ENCODE assay signal across 22 cellular contexts in genomic region chr7:47035522-47035921, GRCh38.
DNase-seq lines count a peak whose midpoint lies in the region; ATAC-seq, FAIRE-seq and TF ChIP-seq lines count a peak whose summit lies in the region.
"Had no signal": no experiment of that assay in that cellular context is flagged by ENCODE, and none has a peak within 500 bp of the region (broad histone marks: within the 10 kb centered on the region; RNA-seq: fewer than 3 reads in every experiment).

No MANE protein-coding gene starts in this region.

- no peaks in the 10 kb centered on the region for H3K27me3 Mint-ChIP-seq in nephron (ENCODE audit: low read depth)
- H3K27me3 Mint-ChIP-seq: CD4-positive, alpha-beta memory T cell had no signal

- peak; percentile 47 for FAIRE-seq in bronchial epithelial cell (lab: Jason Lieb, UNC)
- FAIRE-seq: A549, G401.6, H1 had no signal

- no peaks in the 10 kb centered on the region for H3K9me3 ChIP-seq in spleen
- H3K9me3 ChIP-seq: A549, MG63 had no signal

- no peak for ATAC-seq in foreskin keratinocyte
- ATAC-seq: A549, Panc1 had no signal

- no peak for TF ChIP-seq CTCF in bronchial epithelial cell (IDR thresholded peaks at IDR 0.05; ENCODE audit: insufficient read depth, low read length, severe bottlenecking)
- no peak for TF ChIP-seq CTCF in nephron (IDR thresholded peaks at IDR 0.05; ENCODE audit: unreplicated experiment in 3 of 3)
- TF ChIP-seq CTCF in spleen (IDR thresholded peaks at IDR 0.05 in 8 of 11, conservative IDR thresholded peaks at IDR 0.05 in 3 of 11): no peak
- no peak for TF ChIP-seq CTCF in foreskin keratinocyte (conservative IDR thresholded peaks at IDR 0.05)

- H3K4me1 ChIP-seq in spleen (peaks cover 0 to 6% (median 0%) of the 10 kb centered on the region in 6 donors), foreskin keratinocyte (no peaks in the 10 kb centered on the region)
- H3K4me1 ChIP-seq: A549 had no signal

- H3K36me3 ChIP-seq in bronchial epithelial cell (ENCODE audit: control insufficient read depth, insufficient read depth, low read length) (no peaks in the 10 kb centered on the region), spleen (no peaks in the 10 kb centered on the region)
- H3K36me3 ChIP-seq: MG63 had no signal

- TF ChIP-seq POLR2A in spleen (IDR thresholded peaks at IDR 0.05): no peak

- no peaks in the 10 kb centered on the region for H3K27me3 ChIP-seq in bronchial epithelial cell (ENCODE audit: control insufficient read depth, insufficient read depth, low read length)
- H3K27me3 ChIP-seq in spleen (replicated peaks in 1 of 7): no peaks in the 10 kb centered on the region
- H3K27me3 ChIP-seq in foreskin keratinocyte: no peaks in the 10 kb centered on the region
- H3K27me3 ChIP-seq: MG63 had no signal

- 49 to 77% (median 66%) methylated on average over 2 of the region's 2 CpGs for WGBS in spleen, 5 donors

- DNase-seq in bronchial epithelial cell (ENCODE audit: low read depth) (no peak), fibroblast of peridontal ligament (ENCODE audit: extremely low read depth) (peak; percentile 24), spleen (no peak), foreskin keratinocyte (no peak), DMS114 treated with DMSO at 0.1 percent for 48 hours (lab: John Stamatoyannopoulos, UW; ENCODE audit: unreplicated experiment) (no peak)
- DNase-seq in activated CD4-positive, CD25-positive, alpha-beta regulatory T cell (lab: John Stamatoyannopoulos, UW): no peak
- DNase-seq: C1 segment of cervical spinal cord; CD4-positive, alpha-beta memory T cell; COR-L47; HCEC 1CT; KG1; MG63; NCI-H2029 treated with DMSO at 0.1 percent for 48 hours; NCI-H446 treated with DMSO at 0.1 percent for 48 hours; NCI-H526 treated with DMSO at 0.1 percent for 48 hours; SHP77 had no signal

- peaks cover 56% of the 10 kb centered on the region for H3K4me1 Mint-ChIP-seq in nephron
- H3K4me1 Mint-ChIP-seq: CD4-positive, alpha-beta memory T cell had no signal

- intact Hi-C loops in spleen (cut with DNase I; ENCODE audit: low total_unique reads): no loop called here

- no peaks in the 10 kb centered on the region for H3K9me3 Mint-ChIP-seq in nephron

- no peak overlapping the region for H3K4me3 Mint-ChIP-seq in nephron
- H3K4me3 Mint-ChIP-seq: CD4-positive, alpha-beta memory T cell had no signal

- no peaks in the 10 kb centered on the region for H3K36me3 Mint-ChIP-seq in nephron (ENCODE audit: low read depth)
- H3K36me3 Mint-ChIP-seq: CD4-positive, alpha-beta memory T cell had no signal

- H3K4me3 ChIP-seq in bronchial epithelial cell (ENCODE audit: low read depth, low read length) (no peak overlapping the region), spleen (no peak overlapping the region)
- H3K4me3 ChIP-seq: A549, MG63 had no signal

- H3K27ac Mint-ChIP-seq in nephron: peak overlapping the region; percentile 12 to 17 (median 13)
- H3K27ac Mint-ChIP-seq: CD4-positive, alpha-beta memory T cell had no signal

- peak overlapping the region in 5 of 8 donors; percentile 19 to 61 (median 52) for H3K27ac ChIP-seq in spleen
- H3K27ac ChIP-seq in foreskin keratinocyte: no peak overlapping the region
- H3K27ac ChIP-seq: A549, RWPE1 had no signal
